ENCODE assay signal across 18 cellular contexts in the genomic region with DNA sequence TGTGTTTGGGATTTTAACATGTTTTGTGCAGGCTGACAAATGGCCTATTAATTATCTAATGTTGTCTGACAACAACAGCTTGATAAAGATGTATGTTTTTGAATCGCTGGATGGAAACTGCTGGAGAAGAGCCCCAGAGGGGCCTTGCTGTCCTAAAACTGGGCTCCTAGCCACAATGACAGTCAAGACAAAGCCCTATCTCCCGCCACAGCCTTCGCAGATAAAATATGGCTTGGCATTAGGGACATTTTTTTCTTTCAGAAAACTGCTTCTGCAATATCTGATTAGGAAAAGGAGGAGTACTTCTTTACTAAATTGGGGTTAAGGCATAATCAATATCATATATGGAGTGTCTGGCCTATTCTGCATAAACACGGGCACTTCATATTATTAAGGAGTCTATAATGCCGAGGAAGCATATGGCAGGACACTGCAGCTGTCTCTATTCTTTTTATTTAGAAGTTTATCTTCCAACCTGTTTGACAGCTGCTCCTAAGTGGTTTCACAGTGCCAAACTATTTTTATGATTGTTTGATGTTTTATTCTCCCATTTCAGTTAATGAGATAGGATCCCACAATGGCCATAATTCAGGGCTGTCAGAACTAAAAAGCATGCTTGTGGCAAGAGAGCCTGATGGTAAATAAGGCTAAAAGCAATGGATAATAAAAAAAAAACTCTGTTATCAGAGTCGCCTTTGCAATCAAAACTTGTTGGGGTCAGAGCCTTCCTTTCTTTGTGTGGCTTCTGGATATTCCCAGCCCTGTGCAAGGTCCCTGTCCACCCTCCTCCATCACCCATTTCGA.
DNase-seq lines count a peak whose midpoint lies in the region; ATAC-seq lines count a peak whose summit lies in the region.
"Had no signal": no experiment of that assay in that cellular context is flagged by ENCODE, and none has a peak within 500 bp of the region (broad histone marks: within the 10 kb centered on the region; RNA-seq: fewer than 3 reads in every experiment).

No MANE protein-coding gene starts in this region.

- no peak overlapping the region for H3K4me3 Mint-ChIP-seq in stimulated activated memory B cell treated with anti-CD40 and anti-IgM and Interleukin-4, amounts not matched to agents 10 μg/mL and 1 μg/mL and 100 μg/mL, for 72 hours
- H3K4me3 Mint-ChIP-seq: activated naive CD8-positive, alpha-beta T cell treated with anti-CD3 and anti-CD28 coated beads, Interleukin-2, amount 50 U/mL, for 24 hours; B cell; H9; naive B cell had no signal

- H3K9me3 Mint-ChIP-seq in stimulated activated memory B cell treated with anti-CD40 and anti-IgM and Interleukin-4, amounts not matched to agents 10 μg/mL and 1 μg/mL and 100 μg/mL, for 72 hours = no peaks in the 10 kb centered on the region
- H3K9me3 Mint-ChIP-seq: activated naive CD8-positive, alpha-beta T cell treated with anti-CD3 and anti-CD28 coated beads, Interleukin-2, amount 50 U/mL, for 24 hours; H9; naive B cell had no signal

- H3K27me3 Mint-ChIP-seq in stimulated activated memory B cell treated with anti-CD40 and anti-IgM and Interleukin-4, amounts not matched to agents 10 μg/mL and 1 μg/mL and 100 μg/mL, for 72 hours = no peaks in the 10 kb centered on the region
- H3K27me3 Mint-ChIP-seq: activated naive CD8-positive, alpha-beta T cell treated with anti-CD3 and anti-CD28 coated beads, Interleukin-2, amount 50 U/mL, for 24 hours; B cell; naive B cell had no signal

- DNase-seq in D341Med (ENCODE audit: low spot score) = peak; percentile 30
- peak; percentile 100 for DNase-seq in NCI-H1105 treated with DMSO at 0.1 percent for 48 hours (lab: John Stamatoyannopoulos, UW)
- peak; percentile 93 for DNase-seq in NCI-H524 treated with DMSO at 0.1 percent for 48 hours (lab: John Stamatoyannopoulos, UW)
- no peak for DNase-seq in epithelial cell of prostate (ENCODE audit: low read depth, low spot score)
- DNase-seq in G401 (ENCODE audit: low spot score) = no peak
- DNase-seq in stimulated activated CD4-positive, alpha-beta T cell treated with anti-CD3 and anti-CD28 coated beads, Interleukin-2, amount 100 ng/mL, for 48 hours = no peak
- DNase-seq: activated CD4-positive, CD25-positive, alpha-beta regulatory T cell; activated naive CD8-positive, alpha-beta T cell treated with anti-CD3 and anti-CD28 coated beads, Interleukin-2, amount 50 U/mL, for 24 hours; glutamatergic neuron; H9; kidney; naive B cell; NK-92 treated with Interleukin-12 subunit alpha and Interleukin-12 subunit beta, amount 100 ng/mL, for 24 hours; stimulated activated CD4-positive, alpha-beta T cell treated with anti-CD3 and anti-CD28 coated beads, Interleukin-1b, Interleukin-23, amount 100 ng/mL, for 48 hours; uterus had no signal

- no peak for ATAC-seq in stimulated activated memory B cell treated with anti-CD40 and anti-IgM and Interleukin-4, amounts not matched to agents 10 μg/mL and 1 μg/mL and 100 μg/mL, for 72 hours
- ATAC-seq in HG03196 (IDR thresholded peaks at IDR 0.05; ENCODE audit: unreplicated experiment) = no peak
- ATAC-seq: activated naive CD8-positive, alpha-beta T cell treated with anti-CD3 and anti-CD28 coated beads, Interleukin-2, amount 50 U/mL, for 24 hours had no signal

- peak overlapping the region; percentile 97 for H3K27ac ChIP-seq in epithelial cell of prostate
- H3K27ac ChIP-seq: uterus had no signal

- H3K27ac Mint-ChIP-seq in stimulated activated memory B cell treated with anti-CD40 and anti-IgM and Interleukin-4, amounts not matched to agents 10 μg/mL and 1 μg/mL and 100 μg/mL, for 72 hours = no peak overlapping the region
- H3K27ac Mint-ChIP-seq: activated naive CD8-positive, alpha-beta T cell treated with anti-CD3 and anti-CD28 coated beads, Interleukin-2, amount 50 U/mL, for 24 hours; B cell; H9; naive B cell had no signal

- H3K4me1 Mint-ChIP-seq in stimulated activated memory B cell treated with anti-CD40 and anti-IgM and Interleukin-4, amounts not matched to agents 10 μg/mL and 1 μg/mL and 100 μg/mL, for 72 hours = no peaks in the 10 kb centered on the region
- H3K4me1 Mint-ChIP-seq: activated naive CD8-positive, alpha-beta T cell treated with anti-CD3 and anti-CD28 coated beads, Interleukin-2, amount 50 U/mL, for 24 hours; B cell; naive B cell had no signal

- H3K36me3 Mint-ChIP-seq in stimulated activated memory B cell treated with anti-CD40 and anti-IgM and Interleukin-4, amounts not matched to agents 10 μg/mL and 1 μg/mL and 100 μg/mL, for 72 hours = no peaks in the 10 kb centered on the region
- H3K36me3 Mint-ChIP-seq: naive B cell had no signal

- in situ Hi-C loops in G401 (cut with HindIII; ENCODE audit: low sequenced_read_pairs) = no loop called here

Comparison
In these comparisons a context has a peak if more than half of its experiments do, and no peak if none do; other contexts are left out.
1. DNase-seq: peak in D341Med (single experiment), NCI-H1105 treated with DMSO at 0.1 percent for 48 hours (single experiment) and NCI-H524 treated with DMSO at 0.1 percent for 48 hours (single experiment); none in epithelial cell of prostate (single experiment), G401 (single experiment) and stimulated activated CD4-positive, alpha-beta T cell treated with anti-CD3 and anti-CD28 coated beads, Interleukin-2, amount 100 ng/mL, for 48 hours (0 of 2).